Comparison of ENCODE assay signal across 1 cellular context in the genomic region with DNA sequence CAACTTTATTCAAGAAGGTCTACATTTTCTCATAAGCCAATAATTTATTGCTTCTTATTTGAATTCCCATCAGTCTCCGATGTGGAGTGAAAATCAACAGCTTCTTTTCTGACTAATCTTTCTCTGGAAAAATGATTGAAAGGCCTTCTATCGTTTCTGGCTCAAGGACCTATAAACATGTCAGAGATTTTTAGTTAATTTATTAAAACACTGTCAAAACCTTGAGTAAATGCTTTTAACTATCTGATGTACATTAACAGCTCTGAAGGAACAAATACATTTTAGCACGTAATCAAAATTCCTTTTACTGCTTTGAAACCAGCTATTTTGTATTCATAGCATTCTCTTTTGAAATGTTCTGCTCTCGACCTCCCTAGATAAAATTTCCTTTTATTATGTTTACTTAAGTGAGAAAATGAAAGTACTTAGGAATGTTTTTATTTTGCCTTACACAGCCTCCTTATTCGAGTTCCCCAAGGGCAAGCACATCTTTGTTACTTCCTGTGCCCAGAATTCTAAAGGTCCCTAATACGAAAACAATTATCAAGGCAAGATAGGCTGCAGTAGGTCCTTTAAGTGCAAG.
TF ChIP-seq lines count a peak whose summit lies in the region.

No MANE protein-coding gene starts in this region.

TF ChIP-seq in K562, 482 proteins besides CTCF, POLR2A, EP300 and RAD21:
- TF ChIP-seq ZNF740 (CRISPR knock-in tag; IDR thresholded peaks at IDR 0.05) (no peak), ZNF740 (tag; IDR thresholded peaks at IDR 0.05) (no peak), LEF1 (IDR thresholded peaks at IDR 0.05) (no peak), ZKSCAN3 (CRISPR knock-in tag; IDR thresholded peaks at IDR 0.05) (no peak), GTF2A2 (tag; IDR thresholded peaks at IDR 0.05) (no peak), ZNF217 (CRISPR knock-in tag; IDR thresholded peaks at IDR 0.05) (no peak), TAF9B (IDR thresholded peaks at IDR 0.05; ENCODE audit: partially characterized antibody) (no peak), HNRNPL (IDR thresholded peaks at IDR 0.05; ENCODE audit: low read depth, low read length) (no peak), ZFP1 (CRISPR knock-in tag; IDR thresholded peaks at IDR 0.05) (no peak), CREBBP (IDR thresholded peaks at IDR 0.05; ENCODE audit: low read depth, low read length) (no peak), ATF1 (CRISPR knock-in tag; IDR thresholded peaks at IDR 0.05) (no peak), ATF1 (tag; IDR thresholded peaks at IDR 0.05) (no peak), KLF10 (CRISPR knock-in tag; IDR thresholded peaks at IDR 0.05) (no peak), MYBL2 (IDR thresholded peaks at IDR 0.05; ENCODE audit: low read depth) (no peak), MYBL2 (CRISPR knock-in tag; IDR thresholded peaks at IDR 0.05; ENCODE audit: borderline replicate concordance) (no peak), KHSRP (IDR thresholded peaks at IDR 0.05) (no peak), U2AF2 (optimal IDR thresholded peaks at IDR 0.05; ENCODE audit: low read depth, low read length) (no peak), ZNF274 (IDR thresholded peaks at IDR 0.05; ENCODE audit: borderline replicate concordance, low read depth, low read length) (no peak), HDAC1 (IDR thresholded peaks at IDR 0.05) (no peak), RBBP5 (IDR thresholded peaks at IDR 0.05; ENCODE audit: borderline replicate concordance, insufficient read depth, low read length, poor library complexity, severe bottlenecking) (no peak)
- TF ChIP-seq, protein P1, sequence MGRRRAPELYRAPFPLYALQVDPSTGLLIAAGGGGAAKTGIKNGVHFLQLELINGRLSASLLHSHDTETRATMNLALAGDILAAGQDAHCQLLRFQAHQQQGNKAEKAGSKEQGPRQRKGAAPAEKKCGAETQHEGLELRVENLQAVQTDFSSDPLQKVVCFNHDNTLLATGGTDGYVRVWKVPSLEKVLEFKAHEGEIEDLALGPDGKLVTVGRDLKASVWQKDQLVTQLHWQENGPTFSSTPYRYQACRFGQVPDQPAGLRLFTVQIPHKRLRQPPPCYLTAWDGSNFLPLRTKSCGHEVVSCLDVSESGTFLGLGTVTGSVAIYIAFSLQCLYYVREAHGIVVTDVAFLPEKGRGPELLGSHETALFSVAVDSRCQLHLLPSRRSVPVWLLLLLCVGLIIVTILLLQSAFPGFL (CRISPR knock-in tag; IDR thresholded peaks at IDR 0.05) = no peak
- TF ChIP-seq, protein P2, sequence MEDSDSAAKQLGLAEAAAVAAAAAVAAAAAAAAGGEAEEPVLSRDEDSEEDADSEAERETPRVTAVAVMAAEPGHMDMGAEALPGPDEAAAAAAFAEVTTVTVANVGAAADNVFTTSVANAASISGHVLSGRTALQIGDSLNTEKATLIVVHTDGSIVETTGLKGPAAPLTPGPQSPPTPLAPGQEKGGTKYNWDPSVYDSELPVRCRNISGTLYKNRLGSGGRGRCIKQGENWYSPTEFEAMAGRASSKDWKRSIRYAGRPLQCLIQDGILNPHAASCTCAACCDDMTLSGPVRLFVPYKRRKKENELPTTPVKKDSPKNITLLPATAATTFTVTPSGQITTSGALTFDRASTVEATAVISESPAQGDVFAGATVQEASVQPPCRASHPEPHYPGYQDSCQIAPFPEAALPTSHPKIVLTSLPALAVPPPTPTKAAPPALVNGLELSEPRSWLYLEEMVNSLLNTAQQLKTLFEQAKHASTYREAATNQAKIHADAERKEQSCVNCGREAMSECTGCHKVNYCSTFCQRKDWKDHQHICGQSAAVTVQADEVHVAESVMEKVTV (CRISPR knock-in tag; IDR thresholded peaks at IDR 0.05) = no peak
